In the genomic region with DNA sequence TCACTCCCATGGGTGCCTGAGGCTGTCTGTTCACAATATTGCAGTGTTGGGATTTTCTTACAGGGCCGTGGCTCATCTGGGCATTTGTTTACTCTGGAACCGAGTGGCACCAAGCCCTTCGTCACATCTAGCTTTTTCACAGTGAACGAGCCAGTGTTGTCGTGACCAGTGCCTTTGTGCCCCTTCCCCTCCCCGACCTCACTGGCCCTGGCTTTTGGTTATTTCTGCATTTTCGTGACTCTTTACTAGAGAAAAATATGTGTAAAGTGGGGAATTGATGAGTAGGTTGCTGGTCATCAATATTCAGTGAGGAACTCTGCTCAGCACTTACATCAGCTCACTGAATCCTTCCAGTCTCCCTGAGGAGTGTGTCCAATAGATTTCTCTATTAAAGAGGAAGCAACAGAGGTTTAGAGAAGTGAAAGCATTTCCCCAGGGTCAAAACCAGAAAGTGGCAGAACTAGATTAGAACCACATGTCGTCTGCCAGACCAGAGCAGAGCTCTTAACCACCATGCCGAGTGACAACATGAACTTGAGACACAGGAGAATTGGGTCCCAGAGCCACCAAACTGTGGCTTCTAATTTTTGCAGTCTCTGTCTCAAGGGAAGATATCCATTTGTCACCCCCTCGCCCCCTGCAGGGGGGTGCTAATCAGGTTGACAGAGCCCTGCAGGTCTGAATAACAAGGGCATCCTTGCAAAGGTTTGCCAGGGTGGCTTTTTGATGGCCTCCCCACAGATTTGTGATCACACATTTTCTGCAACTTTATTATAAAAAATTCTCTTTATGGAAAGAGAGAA, we compare ENCODE assay signal across 9 cellular contexts.
DNase-seq lines count a peak whose midpoint lies in the region; ATAC-seq and TF ChIP-seq lines count a peak whose summit lies in the region.
"Had no signal": no experiment of that assay in that cellular context is flagged by ENCODE, and none has a peak within 500 bp of the region (broad histone marks: within the 10 kb centered on the region; RNA-seq: fewer than 3 reads in every experiment).

No MANE protein-coding gene starts in this region.

- H3K4me1 Mint-ChIP-seq in CD4-positive, alpha-beta T cell (ENCODE audit: low read depth) = no peaks in the 10 kb centered on the region

- H3K4me3 Mint-ChIP-seq in CD4-positive, alpha-beta T cell = no peak overlapping the region
- H3K4me3 Mint-ChIP-seq: brain had no signal

- intact Hi-C loops in CD4-positive, alpha-beta T cell (cut with DNase I, micrococcal nuclease) = no loop called here

- H3K27ac ChIP-seq in CD4-positive, alpha-beta T cell (ENCODE audit: low read depth, low read length) = no peak overlapping the region

- DNase-seq in CD4-positive, alpha-beta T cell = no peak
- DNase-seq in HFF-Myc (ENCODE audit: extremely low read depth, low read depth) (peak; percentile 19), SK-MEL-5 (ENCODE audit: low read depth, low spot score) (peak; percentile 44), left lobe of liver (ENCODE audit: low spot score) (no peak), COR-L47 (lab: John Stamatoyannopoulos, UW) (no peak), GM13977 (ENCODE audit: low spot score) (no peak), mesenteric fat pad (ENCODE audit: low spot score) (no peak)

- H3K9me3 Mint-ChIP-seq in CD4-positive, alpha-beta T cell = no peaks in the 10 kb centered on the region
- H3K9me3 Mint-ChIP-seq: brain had no signal

- H3K9me3 ChIP-seq in CD4-positive, alpha-beta T cell (ENCODE audit: control insufficient read depth, low read length) = no peaks in the 10 kb centered on the region

- H3K4me3 ChIP-seq in HFF-Myc (replicated peaks; ENCODE audit: low read depth, low read length) = no peak overlapping the region

- no peaks in the 10 kb centered on the region for H3K27me3 ChIP-seq in CD4-positive, alpha-beta T cell (ENCODE audit: control insufficient read depth, insufficient read depth, low read length)

- no peaks in the 10 kb centered on the region for H3K36me3 Mint-ChIP-seq in CD4-positive, alpha-beta T cell (ENCODE audit: low read depth)
- H3K36me3 Mint-ChIP-seq: brain had no signal

- in situ Hi-C loops in SK-MEL-5 (cut with HindIII; ENCODE audit: low pct_unique_long_range_greater_than_20kb, low sequenced_read_pairs) (no loop called here), GM13977 (cut with MboI; ENCODE audit: low pct_unique_long_range_greater_than_20kb, low sequenced_read_pairs, unreplicated experiment) (no loop called here)

- H3K27me3 Mint-ChIP-seq in CD4-positive, alpha-beta T cell = no peaks in the 10 kb centered on the region
- H3K27me3 Mint-ChIP-seq: brain had no signal

- POLR2A ChIA-PET in CD4-positive, alpha-beta T cell (lab: Charles Lee) = no interaction called here

- ATAC-seq in CD4-positive, alpha-beta T cell (ENCODE audit: poor library complexity) = peak; percentile 21
- ATAC-seq in left lobe of liver = peak; percentile 49
- ATAC-seq in HG03442 (IDR thresholded peaks at IDR 0.05; ENCODE audit: unreplicated experiment) = no peak

- TF ChIP-seq CTCF in CD4-positive, alpha-beta T cell (IDR thresholded peaks at IDR 0.05) = no peak
- no peak for TF ChIP-seq CTCF in HFF-Myc (IDR thresholded peaks at IDR 0.05; ENCODE audit: low read depth, low read length, missing control alignments)
- no peak for TF ChIP-seq CTCF in GM13977 (IDR thresholded peaks at IDR 0.05; ENCODE audit: extremely low read depth, insufficient read depth, missing control alignments)

- no peak overlapping the region for H3K27ac Mint-ChIP-seq in CD4-positive, alpha-beta T cell

- CTCF ChIA-PET in CD4-positive, alpha-beta T cell (lab: Charles Lee) = no interaction called here

Comparison
In these comparisons a context has a peak if more than half of its experiments do, and no peak if none do; other contexts are left out.
1. DNase-seq: peak in HFF-Myc (single experiment) and SK-MEL-5 (single experiment); none in CD4-positive, alpha-beta T cell (0 of 10), left lobe of liver (single experiment), COR-L47 (single experiment), GM13977 (single experiment) and mesenteric fat pad (single experiment).